In genomic region chr14:70139384-70139783, GRCh38 we compare ENCODE assay signal across 24 cellular contexts. TPM values are rescaled to one million over a fixed set of nuclear protein-coding genes. Genes with fewer than 3 reads are reported as not detected.
DNase-seq lines count a peak whose midpoint lies in the region; ATAC-seq and TF ChIP-seq lines count a peak whose summit lies in the region.
"Had no signal": no experiment of that assay in that cellular context is flagged by ENCODE, and none has a peak within 500 bp of the region (broad histone marks: within the 10 kb centered on the region; RNA-seq: fewer than 3 reads in every experiment).

No MANE protein-coding gene starts in this region.

- H3K4me3 Mint-ChIP-seq in chondrocyte (ENCODE audit: unreplicated experiment): no peak overlapping the region
- H3K4me3 Mint-ChIP-seq: activated CD4-positive, alpha-beta T cell treated with anti-CD3 and anti-CD28 coated beads, Interleukin-2, amount 10 ng/mL, durations not matched to agents 24 days and 14 days; HFFc6 had no signal

- peak; percentile 26 for DNase-seq in GM06990 (ENCODE audit: extremely low read depth, insufficient read length)
- no peak for DNase-seq in NCI-H1930 (lab: John Stamatoyannopoulos, UW)
- DNase-seq in NCI-H1694 treated with DMSO at 0.1 percent for 48 hours (lab: John Stamatoyannopoulos, UW): no peak
- no peak for DNase-seq in chondrocyte (ENCODE audit: low spot score)
- no peak for DNase-seq in DMS153 treated with DMSO at 0.1 percent for 48 hours (lab: John Stamatoyannopoulos, UW; ENCODE audit: unreplicated experiment)
- DNase-seq: activated CD4-positive, alpha-beta T cell treated with anti-CD3 and anti-CD28 coated beads, Interleukin-2, amount 10 ng/mL, durations not matched to agents 24 days and 14 days; activated naive CD4-positive, alpha-beta T cell; activated T-cell treated with anti-CD3 and anti-CD28 coated beads, Interleukin-2, amount 50 U/mL, for 48 hours; brain microvascular endothelial cell; effector memory CD4-positive, alpha-beta T cell; foreskin fibroblast; heart right ventricle; HFFc6; mammary epithelial cell; NCI-H2107; NCI-H446 treated with DMSO at 0.1 percent for 48 hours; OCI-M1; psoas muscle; upper lobe of left lung; WERI-Rb-1 had no signal

- H3K27me3 ChIP-seq in GM06990 (replicated peaks; ENCODE audit: control insufficient read depth, insufficient read depth, low read length): no peaks in the 10 kb centered on the region; the same call in 1 of the 2 replicates
- H3K27me3 ChIP-seq: brain microvascular endothelial cell, upper lobe of left lung had no signal

- TF ChIP-seq CTCF in GM06990 (IDR thresholded peaks at IDR 0.05; ENCODE audit: insufficient read depth, low read length, poor library complexity, severe bottlenecking): no peak
- TF ChIP-seq CTCF in chondrocyte (IDR thresholded peaks at IDR 0.05): no peak

- H3K4me3 ChIP-seq in GM06990 (replicated peaks; ENCODE audit: low read depth, low read length): no peak overlapping the region
- H3K4me3 ChIP-seq: heart right ventricle, psoas muscle, upper lobe of left lung had no signal

- H3K36me3 ChIP-seq in GM06990 (ENCODE audit: control insufficient read depth, insufficient read depth, low read length): no peaks in the 10 kb centered on the region
- H3K36me3 ChIP-seq: brain microvascular endothelial cell, heart right ventricle, upper lobe of left lung, WERI-Rb-1 had no signal

- peak; percentile 42 for ATAC-seq in GM18867 (IDR thresholded peaks at IDR 0.05; ENCODE audit: unreplicated experiment)
- ATAC-seq in GM21529 (IDR thresholded peaks at IDR 0.05; ENCODE audit: unreplicated experiment): peak; percentile 76
- peak; percentile 71 for ATAC-seq in HG03342 (IDR thresholded peaks at IDR 0.05; ENCODE audit: unreplicated experiment)
- ATAC-seq: heart right ventricle, psoas muscle had no signal

- H3K9me3 Mint-ChIP-seq in chondrocyte (ENCODE audit: low read depth): no peaks in the 10 kb centered on the region
- H3K9me3 Mint-ChIP-seq: activated CD4-positive, alpha-beta T cell treated with anti-CD3 and anti-CD28 coated beads, Interleukin-2, amount 10 ng/mL, durations not matched to agents 24 days and 14 days had no signal

- peaks cover 6% of the 10 kb centered on the region for H3K27me3 Mint-ChIP-seq in chondrocyte (ENCODE audit: low read depth)

- H3K27ac Mint-ChIP-seq in chondrocyte (ENCODE audit: unreplicated experiment): no peak overlapping the region
- H3K27ac Mint-ChIP-seq: activated CD4-positive, alpha-beta T cell treated with anti-CD3 and anti-CD28 coated beads, Interleukin-2, amount 10 ng/mL, durations not matched to agents 24 days and 14 days; HFFc6; IgD-negative memory B cell had no signal

- no peaks in the 10 kb centered on the region for H3K36me3 Mint-ChIP-seq in chondrocyte (ENCODE audit: low read depth)
- H3K36me3 Mint-ChIP-seq: IgD-negative memory B cell had no signal

- H3K4me1 Mint-ChIP-seq in chondrocyte (ENCODE audit: low read depth): no peaks in the 10 kb centered on the region
- H3K4me1 Mint-ChIP-seq: activated CD4-positive, alpha-beta T cell treated with anti-CD3 and anti-CD28 coated beads, Interleukin-2, amount 10 ng/mL, durations not matched to agents 24 days and 14 days had no signal

RNA-seq across cellular contexts. Expression of gene SLC8A3, which starts 49.4 kb away (rescaled TPM):
- 0.12 to 0.21 TPM (median 0.17 TPM) in 3 replicates for total RNA-seq in chondrocyte
- total RNA-seq: HFFc6, mammary epithelial cell had no signal
